8 cellular contexts compared by ENCODE assay signal in genomic region chr17:16440354-16440753, GRCh38. TPM values are rescaled to one million over a fixed set of nuclear protein-coding genes. Genes with fewer than 3 reads are reported as not detected.
A peak's percentile ranks its signal among the peaks of the same experiment; 100 is the strongest.
DNase-seq lines count a peak whose midpoint lies in the region; ATAC-seq, FAIRE-seq and TF ChIP-seq lines count a peak whose summit lies in the region.
"Not testable (repeated sequence)": the region's sequence is repeated elsewhere in the genome, so short reads cannot be mapped to it uniquely, and the experiment has no call there.

No MANE protein-coding gene starts in this region.

- not testable (repeated sequence) for H4K20me1 ChIP-seq in KMS-11 (ENCODE audit: insufficient read depth); GM12878 (ENCODE audit: control insufficient read depth, insufficient read depth)

- TF ChIP-seq RAD21 in GM12878 (IDR thresholded peaks at IDR 0.05; ENCODE audit: insufficient read depth, low read depth, low read length); liver (IDR thresholded peaks at IDR 0.05): not testable (repeated sequence)

- not testable (repeated sequence) for TF ChIP-seq CTCF in KMS-11 (conservative IDR thresholded peaks at IDR 0.05; ENCODE audit: low read depth, low read length); WI38 (IDR thresholded peaks at IDR 0.05; ENCODE audit: low read depth, low read length); GM12878 (IDR thresholded peaks at IDR 0.05 in 2 of 3, conservative IDR thresholded peaks at IDR 0.05 in 1 of 3; ENCODE audit: control insufficient read depth in 2 of 3, extremely low read depth in 1 of 3, insufficient read depth in 1 of 3, low read depth in 3 of 3, low read length in 3 of 3); esophagus squamous epithelium (IDR thresholded peaks at IDR 0.05); liver (IDR thresholded peaks at IDR 0.05; ENCODE audit: low read depth, low read length, missing input control); pancreas (IDR thresholded peaks at IDR 0.05); tibial artery (IDR thresholded peaks at IDR 0.05)

- H3K36me3 Mint-ChIP-seq in CD4-positive, CD25-positive, alpha-beta regulatory T cell: peaks cover 23% of the 10 kb centered on the region

- not testable (repeated sequence) for DNase-seq in CD4-positive, CD25-positive, alpha-beta regulatory T cell; GM12878 (ENCODE audit: low read depth, low spot score); esophagus squamous epithelium (lab: John Stamatoyannopoulos, UW); tibial artery
- peak in 1 of 6 donors; percentile 8 for DNase-seq in pancreas

- not testable (repeated sequence) for H3K27me3 ChIP-seq in CD4-positive, CD25-positive, alpha-beta regulatory T cell (ENCODE audit: control insufficient read depth, insufficient read depth, low read length); KMS-11 (ENCODE audit: insufficient read depth, low read depth); GM12878 (replicated peaks in 1 of 2; ENCODE audit: control insufficient read depth in 2 of 2, insufficient read depth in 2 of 2, low read length in 1 of 2); esophagus squamous epithelium; liver (ENCODE audit: control insufficient read depth in 4 of 4, insufficient read depth in 4 of 4, low read length in 3 of 4); pancreas; tibial artery

- H3K79me2 ChIP-seq in KMS-11 (ENCODE audit: insufficient read depth, low read depth): peaks cover 34% of the 10 kb centered on the region
- peaks cover 55% of the 10 kb centered on the region for H3K79me2 ChIP-seq in GM12878 (ENCODE audit: control insufficient read depth, insufficient read depth, low read length)

- not testable (repeated sequence) for H3K27me3 Mint-ChIP-seq in CD4-positive, CD25-positive, alpha-beta regulatory T cell

- H3K9me3 ChIP-seq in CD4-positive, CD25-positive, alpha-beta regulatory T cell (ENCODE audit: control insufficient read depth in 2 of 2, low read length in 2 of 2); GM12878 (replicated peaks; ENCODE audit: control insufficient read depth, insufficient read depth, low read length); esophagus squamous epithelium; liver (ENCODE audit: control insufficient read depth in 4 of 4, low read length in 3 of 4); pancreas; tibial artery: not testable (repeated sequence)

- H3K4me3 ChIP-seq in CD4-positive, CD25-positive, alpha-beta regulatory T cell (ENCODE audit: low read depth, low read length): peak overlapping the region; percentile 79
- H3K4me3 ChIP-seq in KMS-11 (IDR thresholded peaks at IDR 0.05; ENCODE audit: insufficient read depth, low read depth, low read length): not testable (repeated sequence)
- H3K4me3 ChIP-seq in WI38 (ENCODE audit: low read depth, low read length): peak overlapping the region; percentile 100
- H3K4me3 ChIP-seq in GM12878: peak overlapping the region; percentile 97
- H3K4me3 ChIP-seq in esophagus squamous epithelium: peak overlapping the region; percentile 51 to 88 (median 80)
- H3K4me3 ChIP-seq in liver (ENCODE audit: low read depth in 1 of 3, low read length in 3 of 3): peak overlapping the region; percentile 79 to 89 (median 88)
- H3K4me3 ChIP-seq in pancreas: peak overlapping the region in 3 of 4 donors; percentile 77 to 95 (median 94)
- peak overlapping the region; percentile 78 to 98 for H3K4me3 ChIP-seq in tibial artery

- H2AFZ ChIP-seq in KMS-11 (ENCODE audit: low read depth); GM12878 (ENCODE audit: control insufficient read depth, low read depth, low read length): not testable (repeated sequence)

- peak overlapping the region; percentile 97 to 100 (median 99) for H3K4me3 Mint-ChIP-seq in CD4-positive, CD25-positive, alpha-beta regulatory T cell

- H3K9ac ChIP-seq in KMS-11: peak overlapping the region; percentile 88; the same call in 1 of the 2 replicates
- peak overlapping the region; percentile 95 for H3K9ac ChIP-seq in GM12878 (ENCODE audit: control insufficient read depth, insufficient read depth, low read length)
- H3K9ac ChIP-seq in liver (ENCODE audit: low read depth in 1 of 2, low read length in 2 of 2): peak overlapping the region; percentile 88 to 95

- H3K4me1 ChIP-seq in CD4-positive, CD25-positive, alpha-beta regulatory T cell (ENCODE audit: control insufficient read depth, insufficient read depth, low read length, poor library complexity, severe bottlenecking): peaks cover 33% of the 10 kb centered on the region
- H3K4me1 ChIP-seq in KMS-11 (ENCODE audit: low read depth, poor library complexity, severe bottlenecking) (peaks cover 18% of the 10 kb centered on the region), GM12878 (ENCODE audit: control insufficient read depth, insufficient read depth, low read length) (peaks cover 15% of the 10 kb centered on the region), esophagus squamous epithelium (peaks cover 26 to 67% (median 49%) of the 10 kb centered on the region in 3 donors), liver (ENCODE audit: control insufficient read depth in 4 of 4, insufficient read depth in 4 of 4, low read length in 3 of 4) (peaks cover 10 to 43% (median 33%) of the 10 kb centered on the region in 4 donors), pancreas (peaks cover 19 to 52% (median 32%) of the 10 kb centered on the region in 3 donors), tibial artery (peaks cover 0 to 32% (median 30%) of the 10 kb centered on the region in 4 donors)

- FAIRE-seq in GM12878 (lab: Jason Lieb, UNC); pancreas (lab: Jason Lieb, UNC): not testable (repeated sequence)

- ATAC-seq in CD4-positive, CD25-positive, alpha-beta regulatory T cell (ENCODE audit: low read depth in 2 of 2); GM12878; pancreas: not testable (repeated sequence)

- CTCF ChIA-PET in GM12878 (lab: Yijun Ruan, JAX): interaction anchor here (0.5 to 4.4 kb wide), 11 partner anchors 11 to 1027 kb away, joined by 3 to 35 read pairs (median 6); partner anchors contain the start of gene TRPV2

- in situ Hi-C loops in GM12878 (cut with MboI): not testable (repeated sequence)

- POLR2A ChIA-PET in GM12878 (lab: Charles Lee): interaction anchor here (0.7 to 2.8 kb wide), 6 partner anchors 24 to 224 kb away, joined by 3 to 22 read pairs (median 4); partner anchors contain the start of genes PIGL, TRPV2 and UBB

- H3K27ac ChIP-seq in CD4-positive, CD25-positive, alpha-beta regulatory T cell (ENCODE audit: insufficient read depth, low read length, poor library complexity, severe bottlenecking): peak overlapping the region; percentile 93
- peak overlapping the region; percentile 68 for H3K27ac ChIP-seq in KMS-11
- peak overlapping the region; percentile 79 for H3K27ac ChIP-seq in GM12878 (ENCODE audit: control insufficient read depth, insufficient read depth)
- peak overlapping the region; percentile 84 to 98 (median 90) for H3K27ac ChIP-seq in esophagus squamous epithelium
- H3K27ac ChIP-seq in liver (ENCODE audit: low read depth in 1 of 2, low read length in 2 of 2): peak overlapping the region; percentile 85
- H3K27ac ChIP-seq in pancreas: peak overlapping the region in 2 of 4 donors; percentile 86 to 89
- peak overlapping the region; percentile 7 to 83 for H3K27ac ChIP-seq in tibial artery

- BruUV-seq in GM12878 (replicated peaks; lab: Mats Ljungman, UMichigan): not testable (repeated sequence)

- intact Hi-C loops in GM12878 (cut with micrococcal nuclease; ENCODE audit: unreplicated experiment); esophagus squamous epithelium (cut with DNase I); pancreas (cut with DNase I); tibial artery (cut with DNase I; ENCODE audit: low total_unique reads): not testable (repeated sequence)

- not testable (repeated sequence) for TF ChIP-seq POLR2A in GM12878 (IDR thresholded peaks at IDR 0.05; ENCODE audit: low read depth, low read length); esophagus squamous epithelium (IDR thresholded peaks at IDR 0.05)

- not testable (repeated sequence) for H3K9me3 Mint-ChIP-seq in CD4-positive, CD25-positive, alpha-beta regulatory T cell

- SMC1A ChIA-PET in GM12878 (lab: Charles Lee; ENCODE audit: uncharacterized antibody, unreplicated experiment): interaction anchor here (1.1 to 3.0 kb wide), 10 partner anchors 11 to 154 kb away, joined by 3 to 23 read pairs (median 5); partner anchors contain the start of gene TRPV2

- RAD21 ChIA-PET in GM12878 (lab: Charles Lee; ENCODE audit: unreplicated experiment): interaction anchor here (1.0 to 5.4 kb wide), 4 partner anchors 13 to 155 kb away, joined by 3 to 82 read pairs (median 9); partner anchors contain the start of gene TRPV2

- peak overlapping the region; percentile 91 for H3K4me2 ChIP-seq in KMS-11
- peak overlapping the region; percentile 97 for H3K4me2 ChIP-seq in GM12878 (ENCODE audit: control insufficient read depth, insufficient read depth)

- peaks cover 34% of the 10 kb centered on the region for H3K36me3 ChIP-seq in CD4-positive, CD25-positive, alpha-beta regulatory T cell (ENCODE audit: control insufficient read depth, insufficient read depth, low read length)
- not testable (repeated sequence) for H3K36me3 ChIP-seq in KMS-11 (ENCODE audit: insufficient read depth)
- H3K36me3 ChIP-seq in GM12878 (ENCODE audit: control insufficient read depth in 2 of 2, insufficient read depth in 2 of 2, low read length in 1 of 2) (peaks cover 20 to 39% of the 10 kb centered on the region in 2 experiments), esophagus squamous epithelium (peaks cover 19 to 48% (median 21%) of the 10 kb centered on the region in 3 donors), liver (ENCODE audit: control insufficient read depth in 4 of 4, insufficient read depth in 3 of 4, low read depth in 1 of 4, low read length in 3 of 4) (peaks cover 8 to 35% (median 19%) of the 10 kb centered on the region in 4 donors), pancreas (peaks cover 0 to 28% (median 7%) of the 10 kb centered on the region in 3 donors), tibial artery (peaks cover 0 to 42% (median 34%) of the 10 kb centered on the region in 3 donors)

- TF ChIP-seq EP300 in GM12878 (IDR thresholded peaks at IDR 0.05; ENCODE audit: borderline replicate concordance in 1 of 2, control insufficient read depth in 1 of 2, low read depth in 2 of 2, low read length in 2 of 2): not testable (repeated sequence)

- 0% methylated on average over 5 of the region's 5 CpGs for WGBS in GM12878 (ENCODE audit: insufficient coverage, insufficient replicate concordance, low lambda C conversion rate, missing lambda C conversion rate)
- 19 to 33% methylated on average over 5 of the region's 5 CpGs for WGBS in esophagus squamous epithelium, 2 donors
- WGBS in liver: 71% methylated on average over 5 of the region's 5 CpGs
- WGBS in pancreas, 2 donors: 39 to 62% methylated on average over 5 of the region's 5 CpGs

- H3K27ac Mint-ChIP-seq in CD4-positive, CD25-positive, alpha-beta regulatory T cell: peak overlapping the region; percentile 88 to 99 (median 98)

- peaks cover 0 to 63% (median 48%) of the 10 kb centered on the region in 4 donors for H3K4me1 Mint-ChIP-seq in CD4-positive, CD25-positive, alpha-beta regulatory T cell

RNA-seq across cellular contexts. Expression of gene TRPV2, which starts 25.0 kb away (rescaled TPM):
- 125 TPM for total RNA-seq in CD4-positive, CD25-positive, alpha-beta regulatory T cell
- polyA plus RNA-seq in CD4-positive, CD25-positive, alpha-beta regulatory T cell: 100 to 1,000 TPM in 3 of 4 donors, 10 to 100 TPM in 1; 99.4 to 142 (median 120) TPM
- 149 and 160 TPM in 2 replicates for total RNA-seq in GM12878 (2013; cell fraction: nucleolus; rRNA removed)
- total RNA-seq in GM12878 (2014; rRNA removed): 59.4 and 61.3 TPM in 2 replicates
- total RNA-seq in GM12878 (2014; rRNA removed; fragmentation: Illumina TruSeq; extraction: Trizol): 25.6 and 29.7 TPM in 2 replicates
- total RNA-seq in GM12878 (2021): 87.4 and 93.7 TPM in 2 replicates
- 30.3 TPM for polyA plus RNA-seq in GM12878 (2011; ENCODE audit: low read depth)
- 33.3 and 82.6 TPM in 2 replicates for polyA plus RNA-seq in GM12878 (2011; rRNA removed)
- 82.4 and 108 TPM in 2 replicates for polyA plus RNA-seq in GM12878 (2011; cell fraction: cytosol; rRNA removed)
- 175 and 207 TPM in 2 replicates for polyA plus RNA-seq in GM12878 (2011; cell fraction: nucleus; rRNA removed)
- 53.6 and 60.7 TPM in 2 replicates for polyA plus RNA-seq in GM12878 (2012)
- polyA plus RNA-seq in GM12878 (2014; fragmentation: Illumina TruSeq; extraction: Trizol): 15.4 and 27.3 TPM in 2 replicates
- polyA plus RNA-seq in GM12878 (2014; fragmentation: Nextera tagmentation; extraction: Ambion mirVana): 10 to 100 TPM in 1 of 2 experiments, 1 to 10 TPM in 1; 8.9 to 29.2 TPM
- polyA plus RNA-seq in GM12878 (2014; rRNA removed): 48.8 and 58.4 TPM in 2 replicates
- 10 to 100 TPM; 83.6 to 94.4 TPM for polyA plus RNA-seq in GM12878 (2016; fragmentation: Nextera tagmentation; extraction: Ambion mirVana)
- polyA minus RNA-seq in GM12878 (2011; rRNA and poly(A)+ RNA removed): 96.8 and 119 TPM in 2 replicates
- 62.9 and 70.0 TPM in 2 replicates for polyA minus RNA-seq in GM12878 (2011; cell fraction: cytosol; rRNA and poly(A)+ RNA removed)
- 41.5 and 63.6 TPM in 2 replicates for polyA minus RNA-seq in GM12878 (2011; cell fraction: nucleus; rRNA and poly(A)+ RNA removed)
- total RNA-seq in esophagus squamous epithelium: 1 to 10 TPM; 1.7 to 8.4 (median 2.5) TPM
- total RNA-seq in liver: 1 to 10 TPM; 5.6 to 9.3 TPM
- polyA plus RNA-seq in liver: 1 to 10 TPM; 2.9 to 3.5 TPM
- total RNA-seq in pancreas: 10 to 100 TPM in 2 of 6 donors, 1 to 10 TPM in 4; 2.8 to 14.7 (median 6.0) TPM
- 10 to 100 TPM in 1 of 2 donors, 1 to 10 TPM in 1; 7.8 to 10.8 TPM for polyA plus RNA-seq in pancreas

RNA-seq across cellular contexts. Expression of gene LRRC75A, which starts 51.6 kb away (rescaled TPM):
- total RNA-seq in CD4-positive, CD25-positive, alpha-beta regulatory T cell: 3.8 TPM
- 1 to 10 TPM; 1.5 to 3.5 (median 1.7) TPM for polyA plus RNA-seq in CD4-positive, CD25-positive, alpha-beta regulatory T cell
- 0.15 TPM in 1 of 2 replicates, not detected in the other for total RNA-seq in GM12878 (2013; cell fraction: nucleolus; rRNA removed)
- total RNA-seq in GM12878 (2014; rRNA removed) (0.06 and 0.11 TPM in 2 replicates), GM12878 (2014; rRNA removed; fragmentation: Illumina TruSeq; extraction: Trizol) (not detected in 2 replicates), GM12878 (2021) (0.05 and 0.16 TPM in 2 replicates), esophagus squamous epithelium (under 1 TPM in 2 of 4 donors, not detected in 2; 0.11 to 0.38 TPM), liver (10 to 100 TPM in 1 of 2 donors, under 1 TPM in 1; 0.33 to 22.6 TPM), pancreas (1 to 10 TPM in 5 of 6 donors, under 1 TPM in 1; 0.95 to 2.7 (median 1.5) TPM)
- 1.4 TPM for polyA plus RNA-seq in GM12878 (2011; ENCODE audit: low read depth)
- polyA plus RNA-seq in GM12878 (2011; rRNA removed) (0.07 TPM in 1 of 2 replicates, not detected in the other), GM12878 (2014; fragmentation: Illumina TruSeq; extraction: Trizol) (0.01 and 0.13 TPM in 2 replicates), GM12878 (2014; fragmentation: Nextera tagmentation; extraction: Ambion mirVana) (under 1 TPM; 0.11 to 0.27 TPM), GM12878 (2014; rRNA removed) (0.08 TPM in 1 of 2 replicates, not detected in the other), GM12878 (2016; fragmentation: Nextera tagmentation; extraction: Ambion mirVana) (1 to 10 TPM; 1.0 to 1.3 TPM), liver (under 1 TPM; 0.08 to 0.42 TPM), pancreas (1 to 10 TPM; 2.3 to 4.0 TPM)
- 0.04 and 0.18 TPM in 2 replicates for polyA plus RNA-seq in GM12878 (2011; cell fraction: cytosol; rRNA removed)
- polyA plus RNA-seq in GM12878 (2011; cell fraction: nucleus; rRNA removed): 0.12 and 0.15 TPM in 2 replicates
- polyA plus RNA-seq in GM12878 (2012): 0.44 and 0.54 TPM in 2 replicates
- polyA minus RNA-seq in GM12878 (2011; rRNA and poly(A)+ RNA removed): 0.31 TPM in 1 of 2 replicates, not detected in the other
- polyA minus RNA-seq in GM12878 (2011; cell fraction: cytosol; rRNA and poly(A)+ RNA removed): not detected in 2 replicates
- polyA minus RNA-seq in GM12878 (2011; cell fraction: nucleus; rRNA and poly(A)+ RNA removed): 0.12 and 0.19 TPM in 2 replicates

RNA-seq across cellular contexts. Expression of gene UBB, which starts 59.5 kb away (rescaled TPM):
- 953 TPM for total RNA-seq in CD4-positive, CD25-positive, alpha-beta regulatory T cell
- polyA plus RNA-seq in CD4-positive, CD25-positive, alpha-beta regulatory T cell: 1,000 to 10,000 TPM; 1,667 to 2,206 (median 1,950) TPM
- 114 and 119 TPM in 2 replicates for total RNA-seq in GM12878 (2013; cell fraction: nucleolus; rRNA removed)
- total RNA-seq in GM12878 (2014; rRNA removed): 2,686 and 2,754 TPM in 2 replicates
- total RNA-seq in GM12878 (2014; rRNA removed; fragmentation: Illumina TruSeq; extraction: Trizol): 1,488 and 1,495 TPM in 2 replicates
- 1,455 and 1,463 TPM in 2 replicates for total RNA-seq in GM12878 (2021)
- polyA plus RNA-seq in GM12878 (2011; ENCODE audit: low read depth): 1,026 TPM
- 608 and 1,133 TPM in 2 replicates for polyA plus RNA-seq in GM12878 (2011; rRNA removed)
- 2,029 and 2,469 TPM in 2 replicates for polyA plus RNA-seq in GM12878 (2011; cell fraction: cytosol; rRNA removed)
- 935 and 994 TPM in 2 replicates for polyA plus RNA-seq in GM12878 (2011; cell fraction: nucleus; rRNA removed)
- 1,643 and 1,891 TPM in 2 replicates for polyA plus RNA-seq in GM12878 (2012)
- 1,621 and 1,633 TPM in 2 replicates for polyA plus RNA-seq in GM12878 (2014; fragmentation: Illumina TruSeq; extraction: Trizol)
- polyA plus RNA-seq in GM12878 (2014; fragmentation: Nextera tagmentation; extraction: Ambion mirVana): 1,000 to 10,000 TPM; 4,008 to 4,246 TPM
- polyA plus RNA-seq in GM12878 (2014; rRNA removed): 2,006 and 2,356 TPM in 2 replicates
- 1,000 to 10,000 TPM; 2,193 to 2,309 TPM for polyA plus RNA-seq in GM12878 (2016; fragmentation: Nextera tagmentation; extraction: Ambion mirVana)
- 1,101 and 1,306 TPM in 2 replicates for polyA minus RNA-seq in GM12878 (2011; rRNA and poly(A)+ RNA removed)
- polyA minus RNA-seq in GM12878 (2011; cell fraction: cytosol; rRNA and poly(A)+ RNA removed): 411 and 476 TPM in 2 replicates
- 196 and 307 TPM in 2 replicates for polyA minus RNA-seq in GM12878 (2011; cell fraction: nucleus; rRNA and poly(A)+ RNA removed)
- 100 to 1,000 TPM; 360 to 590 (median 461) TPM for total RNA-seq in esophagus squamous epithelium
- 1,000 to 10,000 TPM; 1,190 to 3,673 TPM for total RNA-seq in liver
- 1,000 to 10,000 TPM; 1,427 to 1,518 TPM for polyA plus RNA-seq in liver
- total RNA-seq in pancreas: 100 to 1,000 TPM; 479 to 972 (median 684) TPM
- polyA plus RNA-seq in pancreas: 100 to 1,000 TPM; 321 to 937 TPM
